1 cellular context compared by ENCODE assay signal in the genomic region with DNA sequence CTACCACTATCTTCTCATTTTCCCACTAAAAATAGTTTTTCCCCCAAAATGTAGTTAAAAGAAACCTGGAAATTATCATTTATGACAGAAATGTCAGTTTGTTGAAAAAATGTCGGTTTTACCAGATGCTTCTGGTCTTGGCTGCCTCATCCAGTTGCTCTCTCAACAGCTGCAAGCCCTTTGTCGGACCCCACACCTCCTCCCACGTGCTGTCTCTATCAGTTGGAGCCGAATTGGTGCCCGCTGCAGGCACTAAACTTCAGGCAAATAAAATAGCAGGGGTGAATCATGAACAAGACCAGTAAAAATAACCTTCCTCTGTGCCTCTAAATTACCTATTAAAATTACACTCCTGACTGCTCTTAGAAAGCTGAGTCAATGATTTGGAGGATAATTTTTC.
TF ChIP-seq lines count a peak whose summit lies in the region.

No MANE protein-coding gene starts in this region.

TF ChIP-seq in HEK293, 187 proteins besides CTCF, POLR2A, EP300 and RAD21 (continued from another document):
- TF ChIP-seq, protein P1, sequence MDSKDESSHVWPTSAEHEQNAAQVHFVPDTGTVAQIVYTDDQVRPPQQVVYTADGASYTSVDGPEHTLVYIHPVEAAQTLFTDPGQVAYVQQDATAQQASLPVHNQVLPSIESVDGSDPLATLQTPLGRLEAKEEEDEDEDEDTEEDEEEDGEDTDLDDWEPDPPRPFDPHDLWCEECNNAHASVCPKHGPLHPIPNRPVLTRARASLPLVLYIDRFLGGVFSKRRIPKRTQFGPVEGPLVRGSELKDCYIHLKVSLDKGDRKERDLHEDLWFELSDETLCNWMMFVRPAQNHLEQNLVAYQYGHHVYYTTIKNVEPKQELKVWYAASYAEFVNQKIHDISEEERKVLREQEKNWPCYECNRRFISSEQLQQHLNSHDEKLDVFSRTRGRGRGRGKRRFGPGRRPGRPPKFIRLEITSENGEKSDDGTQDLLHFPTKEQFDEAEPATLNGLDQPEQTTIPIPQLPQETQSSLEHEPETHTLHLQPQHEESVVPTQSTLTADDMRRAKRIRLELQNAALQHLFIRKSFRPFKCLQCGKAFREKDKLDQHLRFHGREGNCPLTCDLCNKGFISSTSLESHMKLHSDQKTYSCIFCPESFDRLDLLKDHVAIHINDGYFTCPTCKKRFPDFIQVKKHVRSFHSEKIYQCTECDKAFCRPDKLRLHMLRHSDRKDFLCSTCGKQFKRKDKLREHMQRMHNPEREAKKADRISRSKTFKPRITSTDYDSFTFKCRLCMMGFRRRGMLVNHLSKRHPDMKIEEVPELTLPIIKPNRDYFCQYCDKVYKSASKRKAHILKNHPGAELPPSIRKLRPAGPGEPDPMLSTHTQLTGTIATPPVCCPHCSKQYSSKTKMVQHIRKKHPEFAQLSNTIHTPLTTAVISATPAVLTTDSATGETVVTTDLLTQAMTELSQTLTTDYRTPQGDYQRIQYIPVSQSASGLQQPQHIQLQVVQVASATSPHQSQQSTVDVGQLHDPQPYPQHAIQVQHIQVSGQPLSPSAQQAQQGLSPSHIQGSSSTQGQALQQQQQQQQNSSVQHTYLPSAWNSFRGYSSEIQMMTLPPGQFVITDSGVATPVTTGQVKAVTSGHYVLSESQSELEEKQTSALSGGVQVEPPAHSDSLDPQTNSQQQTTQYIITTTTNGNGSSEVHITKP (tag by site-specific recombination; IDR thresholded peaks at IDR 0.05) = peak; percentile 63
- TF ChIP-seq ZIC2 (tag by site-specific recombination; IDR thresholded peaks at IDR 0.05) = peak; percentile 88
- peak; percentile 84; the same call in 1 of the 2 replicates for TF ChIP-seq ZNF561 (tag by site-specific recombination; IDR thresholded peaks at IDR 0.05; ENCODE audit: borderline replicate concordance)
- TF ChIP-seq ZNF132 (tag by site-specific recombination; IDR thresholded peaks at IDR 0.05; ENCODE audit: borderline replicate concordance) = no peak
- no peak for TF ChIP-seq TRIM28 (IDR thresholded peaks at IDR 0.05; ENCODE audit: borderline replicate concordance, low read length)
- TF ChIP-seq, protein P2, sequence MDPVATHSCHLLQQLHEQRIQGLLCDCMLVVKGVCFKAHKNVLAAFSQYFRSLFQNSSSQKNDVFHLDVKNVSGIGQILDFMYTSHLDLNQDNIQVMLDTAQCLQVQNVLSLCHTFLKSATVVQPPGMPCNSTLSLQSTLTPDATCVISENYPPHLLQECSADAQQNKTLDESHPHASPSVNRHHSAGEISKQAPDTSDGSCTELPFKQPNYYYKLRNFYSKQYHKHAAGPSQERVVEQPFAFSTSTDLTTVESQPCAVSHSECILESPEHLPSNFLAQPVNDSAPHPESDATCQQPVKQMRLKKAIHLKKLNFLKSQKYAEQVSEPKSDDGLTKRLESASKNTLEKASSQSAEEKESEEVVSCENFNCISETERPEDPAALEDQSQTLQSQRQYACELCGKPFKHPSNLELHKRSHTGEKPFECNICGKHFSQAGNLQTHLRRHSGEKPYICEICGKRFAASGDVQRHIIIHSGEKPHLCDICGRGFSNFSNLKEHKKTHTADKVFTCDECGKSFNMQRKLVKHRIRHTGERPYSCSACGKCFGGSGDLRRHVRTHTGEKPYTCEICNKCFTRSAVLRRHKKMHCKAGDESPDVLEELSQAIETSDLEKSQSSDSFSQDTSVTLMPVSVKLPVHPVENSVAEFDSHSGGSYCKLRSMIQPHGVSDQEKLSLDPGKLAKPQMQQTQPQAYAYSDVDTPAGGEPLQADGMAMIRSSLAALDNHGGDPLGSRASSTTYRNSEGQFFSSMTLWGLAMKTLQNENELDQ (tag by site-specific recombination; IDR thresholded peaks at IDR 0.05; ENCODE audit: low read depth) = no peak
- peak; percentile 63 for TF ChIP-seq ZNF335 (tag by site-specific recombination; conservative IDR thresholded peaks at IDR 0.05)
- TF ChIP-seq, protein P3, sequence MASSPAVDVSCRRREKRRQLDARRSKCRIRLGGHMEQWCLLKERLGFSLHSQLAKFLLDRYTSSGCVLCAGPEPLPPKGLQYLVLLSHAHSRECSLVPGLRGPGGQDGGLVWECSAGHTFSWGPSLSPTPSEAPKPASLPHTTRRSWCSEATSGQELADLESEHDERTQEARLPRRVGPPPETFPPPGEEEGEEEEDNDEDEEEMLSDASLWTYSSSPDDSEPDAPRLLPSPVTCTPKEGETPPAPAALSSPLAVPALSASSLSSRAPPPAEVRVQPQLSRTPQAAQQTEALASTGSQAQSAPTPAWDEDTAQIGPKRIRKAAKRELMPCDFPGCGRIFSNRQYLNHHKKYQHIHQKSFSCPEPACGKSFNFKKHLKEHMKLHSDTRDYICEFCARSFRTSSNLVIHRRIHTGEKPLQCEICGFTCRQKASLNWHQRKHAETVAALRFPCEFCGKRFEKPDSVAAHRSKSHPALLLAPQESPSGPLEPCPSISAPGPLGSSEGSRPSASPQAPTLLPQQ (tag by site-specific recombination; IDR thresholded peaks at IDR 0.05) = peak; percentile 59; the same call in 1 of the 2 replicates
- TF ChIP-seq ZNF19 (tag by site-specific recombination; IDR thresholded peaks at IDR 0.05; ENCODE audit: low read depth) = no peak
- no peak for TF ChIP-seq SP7 (tag by site-specific recombination; IDR thresholded peaks at IDR 0.05)
- TF ChIP-seq ZNF184 (tag by site-specific recombination; IDR thresholded peaks at IDR 0.05) = no peak
- peak; percentile 75 for TF ChIP-seq ZBTB8A (tag by site-specific recombination; IDR thresholded peaks at IDR 0.05)
- peak; percentile 56; the same call in 1 of the 2 replicates for TF ChIP-seq ZNF792 (tag by site-specific recombination; IDR thresholded peaks at IDR 0.05)
- TF ChIP-seq, protein P4, sequence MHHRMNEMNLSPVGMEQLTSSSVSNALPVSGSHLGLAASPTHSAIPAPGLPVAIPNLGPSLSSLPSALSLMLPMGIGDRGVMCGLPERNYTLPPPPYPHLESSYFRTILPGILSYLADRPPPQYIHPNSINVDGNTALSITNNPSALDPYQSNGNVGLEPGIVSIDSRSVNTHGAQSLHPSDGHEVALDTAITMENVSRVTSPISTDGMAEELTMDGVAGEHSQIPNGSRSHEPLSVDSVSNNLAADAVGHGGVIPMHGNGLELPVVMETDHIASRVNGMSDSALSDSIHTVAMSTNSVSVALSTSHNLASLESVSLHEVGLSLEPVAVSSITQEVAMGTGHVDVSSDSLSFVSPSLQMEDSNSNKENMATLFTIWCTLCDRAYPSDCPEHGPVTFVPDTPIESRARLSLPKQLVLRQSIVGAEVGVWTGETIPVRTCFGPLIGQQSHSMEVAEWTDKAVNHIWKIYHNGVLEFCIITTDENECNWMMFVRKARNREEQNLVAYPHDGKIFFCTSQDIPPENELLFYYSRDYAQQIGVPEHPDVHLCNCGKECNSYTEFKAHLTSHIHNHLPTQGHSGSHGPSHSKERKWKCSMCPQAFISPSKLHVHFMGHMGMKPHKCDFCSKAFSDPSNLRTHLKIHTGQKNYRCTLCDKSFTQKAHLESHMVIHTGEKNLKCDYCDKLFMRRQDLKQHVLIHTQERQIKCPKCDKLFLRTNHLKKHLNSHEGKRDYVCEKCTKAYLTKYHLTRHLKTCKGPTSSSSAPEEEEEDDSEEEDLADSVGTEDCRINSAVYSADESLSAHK (tag by site-specific recombination; IDR thresholded peaks at IDR 0.05) = peak; percentile 22; the same call in 1 of the 2 replicates
- no peak for TF ChIP-seq ZNF785 (tag by site-specific recombination; IDR thresholded peaks at IDR 0.05)
- no peak for TF ChIP-seq ZNF548 (tag by site-specific recombination; IDR thresholded peaks at IDR 0.05)
- peak; percentile 40; the same call in 1 of the 2 replicates for TF ChIP-seq EGR2 (tag by site-specific recombination; IDR thresholded peaks at IDR 0.05; ENCODE audit: low read depth)
- TF ChIP-seq ZNF510 (tag by site-specific recombination; IDR thresholded peaks at IDR 0.05; ENCODE audit: insufficient replicate concordance) = no peak
- peak; percentile 22; the same call in 1 of the 2 replicates for TF ChIP-seq ZNF341 (tag by site-specific recombination; IDR thresholded peaks at IDR 0.05; ENCODE audit: low read depth)
- no peak for TF ChIP-seq ZNF776 (tag by site-specific recombination; IDR thresholded peaks at IDR 0.05; ENCODE audit: borderline replicate concordance)
- TF ChIP-seq, protein P5, sequence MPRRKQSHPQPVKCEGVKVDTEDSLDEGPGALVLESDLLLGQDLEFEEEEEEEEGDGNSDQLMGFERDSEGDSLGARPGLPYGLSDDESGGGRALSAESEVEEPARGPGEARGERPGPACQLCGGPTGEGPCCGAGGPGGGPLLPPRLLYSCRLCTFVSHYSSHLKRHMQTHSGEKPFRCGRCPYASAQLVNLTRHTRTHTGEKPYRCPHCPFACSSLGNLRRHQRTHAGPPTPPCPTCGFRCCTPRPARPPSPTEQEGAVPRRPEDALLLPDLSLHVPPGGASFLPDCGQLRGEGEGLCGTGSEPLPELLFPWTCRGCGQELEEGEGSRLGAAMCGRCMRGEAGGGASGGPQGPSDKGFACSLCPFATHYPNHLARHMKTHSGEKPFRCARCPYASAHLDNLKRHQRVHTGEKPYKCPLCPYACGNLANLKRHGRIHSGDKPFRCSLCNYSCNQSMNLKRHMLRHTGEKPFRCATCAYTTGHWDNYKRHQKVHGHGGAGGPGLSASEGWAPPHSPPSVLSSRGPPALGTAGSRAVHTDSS (tag by site-specific recombination; IDR thresholded peaks at IDR 0.05) = no peak
- TF ChIP-seq ZNF624 (tag by site-specific recombination; IDR thresholded peaks at IDR 0.05) = no peak
- no peak for TF ChIP-seq ZNF768 (tag by site-specific recombination; IDR thresholded peaks at IDR 0.05)
- peak; percentile 77; the same call in 1 of the 2 replicates for TF ChIP-seq ZFP69B (tag by site-specific recombination; IDR thresholded peaks at IDR 0.05)
